21 cellular contexts compared by ENCODE assay signal in the genomic region with DNA sequence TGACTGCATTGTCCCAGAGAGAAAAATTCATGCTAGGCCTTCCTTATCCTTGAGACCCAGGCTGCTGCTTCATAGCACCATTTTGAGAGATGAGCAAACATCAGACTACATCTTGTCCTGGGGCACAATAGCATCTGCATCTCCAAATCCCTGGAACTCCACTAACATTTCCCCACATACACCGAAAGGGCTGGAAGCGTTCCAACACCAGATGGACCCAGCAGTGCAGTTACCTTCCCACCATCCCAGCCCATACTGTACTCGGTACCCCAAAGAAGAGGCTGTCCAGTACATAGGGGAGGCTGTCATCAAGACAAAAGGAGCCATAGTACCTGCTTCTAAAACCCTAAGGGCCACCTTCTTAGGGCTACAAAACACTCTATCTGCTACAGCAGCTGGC.
A peak's percentile ranks its signal among the peaks of the same experiment; 100 is the strongest.
DNase-seq lines count a peak whose midpoint lies in the region; ATAC-seq and TF ChIP-seq lines count a peak whose summit lies in the region.
"Had no signal": no experiment of that assay in that cellular context is flagged by ENCODE, and none has a peak within 500 bp of the region (broad histone marks: within the 10 kb centered on the region; RNA-seq: fewer than 3 reads in every experiment).

No MANE protein-coding gene starts in this region.

- H3K4me3 ChIP-seq in upper lobe of right lung, result no peak overlapping the region
- H3K4me3 ChIP-seq: A549; BLaER1 treated with 17β-estradiol and CSF1 and Interleukin-3, amounts not matched to agents 10 nM and 100 nM; GM12878 had no signal

- intact Hi-C loops in activated naive CD4-positive, alpha-beta T cell treated with anti-CD3 and anti-CD28 coated beads for 36 hours (cut with micrococcal nuclease), result no loop called here
- intact Hi-C loops in upper lobe of right lung (cut with DNase I), result no loop called here

- no peaks in the 10 kb centered on the region for H3K36me3 ChIP-seq in upper lobe of right lung
- H3K36me3 ChIP-seq: BLaER1 treated with 17β-estradiol and CSF1 and Interleukin-3, amounts not matched to agents 10 nM and 100 nM had no signal

- H3K4me1 Mint-ChIP-seq in activated naive CD4-positive, alpha-beta T cell treated with anti-CD3 and anti-CD28 coated beads, Interleukin-2, amount 10 ng/mL, durations not matched to agents 7 days and 5 days, result no peaks in the 10 kb centered on the region
- H3K4me1 Mint-ChIP-seq in activated naive CD4-positive, alpha-beta T cell treated with anti-CD3 and anti-CD28 coated beads for 36 hours (ENCODE audit: low read depth), result no peaks in the 10 kb centered on the region
- H3K4me1 Mint-ChIP-seq: B cell had no signal

- ATAC-seq in upper lobe of right lung, result no peak
- ATAC-seq: A549; CD8-positive, alpha-beta T cell; GM12878 had no signal

- TF ChIP-seq CTCF in upper lobe of right lung (IDR thresholded peaks at IDR 0.05), result no peak

- peaks cover 19% of the 10 kb centered on the region for H3K9me3 Mint-ChIP-seq in activated naive CD4-positive, alpha-beta T cell treated with anti-CD3 and anti-CD28 coated beads, Interleukin-2, amount 10 ng/mL, durations not matched to agents 7 days and 5 days
- H3K9me3 Mint-ChIP-seq in activated naive CD4-positive, alpha-beta T cell treated with anti-CD3 and anti-CD28 coated beads for 36 hours, result peaks cover 10% of the 10 kb centered on the region

- no peaks in the 10 kb centered on the region for H3K36me3 Mint-ChIP-seq in activated naive CD4-positive, alpha-beta T cell treated with anti-CD3 and anti-CD28 coated beads, Interleukin-2, amount 10 ng/mL, durations not matched to agents 7 days and 5 days
- no peaks in the 10 kb centered on the region for H3K36me3 Mint-ChIP-seq in activated naive CD4-positive, alpha-beta T cell treated with anti-CD3 and anti-CD28 coated beads for 36 hours (ENCODE audit: low read depth)
- H3K36me3 Mint-ChIP-seq: CD8-positive, alpha-beta T cell had no signal

- H3K4me1 ChIP-seq in upper lobe of right lung, result no peaks in the 10 kb centered on the region
- H3K4me1 ChIP-seq: A549; BLaER1 treated with 17β-estradiol and CSF1 and Interleukin-3, amounts not matched to agents 10 nM and 100 nM; Caco-2 had no signal

- no peaks in the 10 kb centered on the region for H3K27me3 ChIP-seq in upper lobe of right lung
- H3K27me3 ChIP-seq: BLaER1 treated with 17β-estradiol and CSF1 and Interleukin-3, amounts not matched to agents 10 nM and 100 nM had no signal

- DNase-seq in DMS 273 (lab: John Stamatoyannopoulos, UW; ENCODE audit: unreplicated experiment) (peak; percentile 0), DMS 273 treated with DMSO at 0.1 percent for 48 hours (lab: John Stamatoyannopoulos, UW) (no peak), upper lobe of right lung (peak; percentile 26), NCI-H2029 (lab: John Stamatoyannopoulos, UW) (no peak)
- DNase-seq in activated naive CD4-positive, alpha-beta T cell treated with anti-CD3 and anti-CD28 coated beads, Interleukin-2, amount 10 ng/mL, durations not matched to agents 7 days and 5 days, result no peak
- DNase-seq in activated naive CD4-positive, alpha-beta T cell treated with anti-CD3 and anti-CD28 coated beads for 36 hours, result no peak
- DNase-seq: AML-193; Caco-2; Calu3; CD4-positive, alpha-beta T cell; CD8-positive, alpha-beta T cell; DMS79; DND-41; EL; GDM1 had no signal

- H3K27ac ChIP-seq in upper lobe of right lung, result no peak overlapping the region
- H3K27ac ChIP-seq: 22Rv1; A549; BLaER1 treated with 17β-estradiol and CSF1 and Interleukin-3, amounts not matched to agents 10 nM and 100 nM; C4-2B had no signal

- H3K27me3 Mint-ChIP-seq in activated naive CD4-positive, alpha-beta T cell treated with anti-CD3 and anti-CD28 coated beads, Interleukin-2, amount 10 ng/mL, durations not matched to agents 7 days and 5 days, result no peaks in the 10 kb centered on the region
- no peaks in the 10 kb centered on the region for H3K27me3 Mint-ChIP-seq in activated naive CD4-positive, alpha-beta T cell treated with anti-CD3 and anti-CD28 coated beads for 36 hours (ENCODE audit: low read depth)
- H3K27me3 Mint-ChIP-seq: B cell; CD4-positive, alpha-beta T cell had no signal

- no peak overlapping the region for H3K4me3 Mint-ChIP-seq in activated naive CD4-positive, alpha-beta T cell treated with anti-CD3 and anti-CD28 coated beads, Interleukin-2, amount 10 ng/mL, durations not matched to agents 7 days and 5 days
- no peak overlapping the region for H3K4me3 Mint-ChIP-seq in activated naive CD4-positive, alpha-beta T cell treated with anti-CD3 and anti-CD28 coated beads for 36 hours
- H3K4me3 Mint-ChIP-seq: B cell; CD4-positive, alpha-beta T cell; CD8-positive, alpha-beta T cell had no signal

- peak overlapping the region; percentile 42 for H3K27ac Mint-ChIP-seq in activated naive CD4-positive, alpha-beta T cell treated with anti-CD3 and anti-CD28 coated beads, Interleukin-2, amount 10 ng/mL, durations not matched to agents 7 days and 5 days
- H3K27ac Mint-ChIP-seq in activated naive CD4-positive, alpha-beta T cell treated with anti-CD3 and anti-CD28 coated beads for 36 hours, result no peak overlapping the region
- H3K27ac Mint-ChIP-seq: B cell; CD4-positive, alpha-beta T cell; CD8-positive, alpha-beta T cell had no signal

- H3K9me3 ChIP-seq in upper lobe of right lung, result no peaks in the 10 kb centered on the region
- H3K9me3 ChIP-seq: A549; BLaER1 treated with 17β-estradiol and CSF1 and Interleukin-3, amounts not matched to agents 10 nM and 100 nM; Caco-2 had no signal

- CTCF ChIA-PET in activated naive CD4-positive, alpha-beta T cell treated with anti-CD3 and anti-CD28 coated beads, Interleukin-2, amount 10 ng/mL, durations not matched to agents 7 days and 5 days (lab: Charles Lee), result no interaction called here
- CTCF ChIA-PET in activated naive CD4-positive, alpha-beta T cell treated with anti-CD3 and anti-CD28 coated beads for 36 hours (lab: Charles Lee), result no interaction called here

Comparison
In these comparisons a context has a peak if more than half of its experiments do, and no peak if none do; other contexts are left out.
1. DNase-seq: peak in DMS 273 (single experiment) and upper lobe of right lung (single experiment); none in DMS 273 treated with DMSO at 0.1 percent for 48 hours (single experiment), activated naive CD4-positive, alpha-beta T cell treated with anti-CD3 and anti-CD28 coated beads, Interleukin-2, amount 10 ng/mL, durations not matched to agents 7 days and 5 days (single experiment), activated naive CD4-positive, alpha-beta T cell treated with anti-CD3 and anti-CD28 coated beads for 36 hours (single experiment) and NCI-H2029 (single experiment).